ENCODE assay signal across 29 cellular contexts in genomic region chr17:62147284-62147683, GRCh38.
"Had no signal": no experiment of that assay in that cellular context is flagged by ENCODE, and none has a peak within 500 bp of the region (broad histone marks: within the 10 kb centered on the region; RNA-seq: fewer than 3 reads in every experiment).

No MANE protein-coding gene starts in this region.

- H3K27ac ChIP-seq: colonic mucosa, coronary artery, dorsolateral prefrontal cortex, epithelial cell of prostate, esophagus muscularis mucosa, esophagus squamous epithelium, foreskin keratinocyte, gastrocnemius medialis, gastroesophageal sphincter, heart left ventricle, heart right ventricle had no signal

- FAIRE-seq: colon, endometrium, endothelial cell of umbilical vein, frontal cortex had no signal

- H3K4me3 ChIP-seq: colonic mucosa, coronary artery, dorsolateral prefrontal cortex, esophagus muscularis mucosa, esophagus squamous epithelium, gastrocnemius medialis, gastroesophageal sphincter, heart left ventricle, heart right ventricle had no signal

- H3K4me3 Mint-ChIP-seq: dendritic cell treated with granulocyte-macrophage colony-stimulating factor and Interleukin-4, amounts not matched to agents 40 ng/mL and 50 ng/mL, for 4 days; effector memory CD8-positive, alpha-beta T cell; endodermal cell had no signal

- H3K27ac Mint-ChIP-seq: dendritic cell treated with granulocyte-macrophage colony-stimulating factor and Interleukin-4, amounts not matched to agents 40 ng/mL and 50 ng/mL, for 4 days; effector memory CD8-positive, alpha-beta T cell; endodermal cell had no signal

- H3K9me3 Mint-ChIP-seq: dendritic cell treated with granulocyte-macrophage colony-stimulating factor and Interleukin-4, amounts not matched to agents 40 ng/mL and 50 ng/mL, for 4 days; effector memory CD8-positive, alpha-beta T cell had no signal

- DNase-seq: colonic mucosa; cortex of kidney; dermis blood vessel endothelial cell; dorsolateral prefrontal cortex; effector CD4-positive, alpha-beta T cell; effector CD8-positive, alpha-beta T cell; effector memory CD4-positive, alpha-beta T cell; effector memory CD8-positive, alpha-beta T cell; endodermal cell; erythroblast; esophagus squamous epithelium; foreskin fibroblast; foreskin keratinocyte; foreskin melanocyte; gastrocnemius medialis; glutamatergic neuron; head of caudate nucleus; heart left ventricle; heart right ventricle had no signal

- H3K4me1 ChIP-seq: colonic mucosa, esophagus muscularis mucosa, esophagus squamous epithelium, gastrocnemius medialis, gastroesophageal sphincter, heart left ventricle, heart right ventricle had no signal

- H3K27me3 ChIP-seq: colonic mucosa, foreskin keratinocyte, gastroesophageal sphincter had no signal

- H3K36me3 ChIP-seq: colonic mucosa, esophagus muscularis mucosa, esophagus squamous epithelium, gastrocnemius medialis, gastroesophageal sphincter, heart left ventricle, heart right ventricle had no signal

- ATAC-seq: effector memory CD8-positive, alpha-beta T cell; esophagus mucosa; foreskin keratinocyte; gastrocnemius medialis; gastroesophageal sphincter; heart left ventricle; heart right ventricle had no signal

- H3K9me3 ChIP-seq: colonic mucosa, esophagus muscularis mucosa, esophagus squamous epithelium, gastrocnemius medialis, gastroesophageal sphincter, heart left ventricle, heart right ventricle had no signal
